In the genomic region with DNA sequence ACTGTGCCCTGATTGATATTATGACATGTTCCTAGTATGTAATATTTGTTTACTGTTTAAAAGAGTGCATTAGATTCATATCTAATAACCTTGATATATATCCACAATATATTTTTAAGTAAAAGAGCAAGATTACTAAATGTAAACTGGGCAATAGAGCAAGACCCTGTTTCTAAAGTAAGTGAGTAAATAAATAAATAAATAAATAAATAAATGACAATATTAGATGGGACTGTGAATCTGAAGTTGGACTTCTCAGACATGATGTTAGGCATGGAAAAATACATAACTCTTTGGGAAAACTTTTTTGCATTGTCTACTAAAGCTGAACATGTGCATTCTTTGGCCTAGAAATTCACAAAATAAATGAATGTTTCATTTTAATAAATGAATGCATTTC, we compare ENCODE assay signal across 39 cellular contexts.
"Had no signal": no experiment of that assay in that cellular context is flagged by ENCODE, and none has a peak within 500 bp of the region (broad histone marks: within the 10 kb centered on the region; RNA-seq: fewer than 3 reads in every experiment).

No MANE protein-coding gene starts in this region.

- H3K27ac Mint-ChIP-seq: activated naive CD4-positive, alpha-beta T cell treated with anti-CD3 and anti-CD28 coated beads for 36 hours; activated naive CD4-positive, alpha-beta T cell treated with anti-CD3 and anti-CD28 coated beads, Interleukin-2, amount 10 ng/mL, durations not matched to agents 7 days and 5 days; activated naive CD4-positive, alpha-beta T cell treated with anti-CD3 and anti-CD28 coated beads, Interleukin-2, amount 50 U/mL, for 24 hours; activated naive CD4-positive, alpha-beta T cell treated with anti-CD3 and anti-CD28 coated beads, Interleukin-2, amount 50 U/mL, for 72 hours; activated naive CD8-positive, alpha-beta T cell; activated naive CD8-positive, alpha-beta T cell treated with anti-CD3 and anti-CD28 coated beads for 36 hours; activated naive CD8-positive, alpha-beta T cell treated with anti-CD3 and anti-CD28 coated beads, Interleukin-2, amount 10 ng/mL, durations not matched to agents 7 days and 5 days; activated naive CD8-positive, alpha-beta T cell treated with anti-CD3 and anti-CD28 coated beads, Interleukin-2, amount 50 U/mL, for 24 hours; activated T-cell treated with anti-CD3 and anti-CD28 coated beads, Interleukin-2, amount 50 U/mL, for 24 hours; activated T-cell treated with anti-CD3 and anti-CD28 coated beads, Interleukin-2, amount 50 U/mL, for 72 hours; activated T-helper 1 cell treated with anti-CD3 and anti-CD28 coated beads, Interleukin-12 subunit alpha, Interleukin-12 subunit beta, Interleukin-2, Interleukin-4 antibody, amounts not matched to agents 30 ng/mL and 10 ng/mL and 1 ng/mL, durations not matched to agents 14 hours and 24 hours and 36 hours; activated T-helper 17 cell treated with anti-CD3 and anti-CD28 coated beads, Interleukin-2, amount 50 U/mL, for 72 hours; activated T-helper 2 cell treated with anti-CD3 and anti-CD28 coated beads, Interferon-gamma antibody, Interleukin-2, Interleukin-4, amounts not matched to agents 10 μg/mL and 5 μg/mL and 100 μg/mL, durations not matched to agents 14 hours and 24 hours and 36 hours; brain had no signal

- H3K4me3 ChIP-seq: adrenal gland, ascending aorta, body of pancreas, breast epithelium, cardiac muscle cell had no signal

- H3K9me3 ChIP-seq: adrenal gland, ascending aorta, body of pancreas, breast epithelium had no signal

- H3K36me3 Mint-ChIP-seq: activated naive CD4-positive, alpha-beta T cell treated with anti-CD3 and anti-CD28 coated beads, Interleukin-2, amount 10 ng/mL, durations not matched to agents 7 days and 5 days; activated naive CD4-positive, alpha-beta T cell treated with anti-CD3 and anti-CD28 coated beads, Interleukin-2, amount 50 U/mL, for 24 hours; activated naive CD4-positive, alpha-beta T cell treated with anti-CD3 and anti-CD28 coated beads, Interleukin-2, amount 50 U/mL, for 72 hours; activated naive CD8-positive, alpha-beta T cell; activated naive CD8-positive, alpha-beta T cell treated with anti-CD3 and anti-CD28 coated beads for 36 hours; activated naive CD8-positive, alpha-beta T cell treated with anti-CD3 and anti-CD28 coated beads, Interleukin-2, amount 10 ng/mL, durations not matched to agents 7 days and 5 days; brain had no signal

- DNase-seq: activated effector memory CD4-positive, alpha-beta T cell treated with anti-CD3 and anti-CD28 coated beads, Interleukin-2, amount 50 U/mL, for 16 hours; activated effector memory CD4-positive, alpha-beta T cell treated with Interleukin-2 at 50 U/mL for 16 hours; activated gamma-delta T cell; activated gamma-delta T cell treated with Interleukin-2 at 50 U/mL for 16 hours; activated naive CD4-positive, alpha-beta T cell; activated naive CD4-positive, alpha-beta T cell treated with anti-CD3 and anti-CD28 coated beads for 36 hours; activated naive CD4-positive, alpha-beta T cell treated with anti-CD3 and anti-CD28 coated beads, Interleukin-2, amount 10 ng/mL, durations not matched to agents 7 days and 5 days; activated naive CD4-positive, alpha-beta T cell treated with anti-CD3 and anti-CD28 coated beads, Interleukin-2, amount 50 U/mL, for 16 hours; activated naive CD4-positive, alpha-beta T cell treated with Interleukin-2 at 50 U/mL for 16 hours; activated naive CD8-positive, alpha-beta T cell treated with anti-CD3 and anti-CD28 coated beads for 36 hours; activated naive CD8-positive, alpha-beta T cell treated with anti-CD3 and anti-CD28 coated beads, Interleukin-2, amount 10 ng/mL, durations not matched to agents 7 days and 5 days; activated naive CD8-positive, alpha-beta T cell treated with anti-CD3 and anti-CD28 coated beads, Interleukin-2, amount 50 U/mL, for 24 hours; activated T-cell treated with anti-CD3 and anti-CD28 coated beads, Interleukin-2, amount 50 U/mL, for 1 hour; activated T-cell treated with anti-CD3 and anti-CD28 coated beads, Interleukin-2, amount 50 U/mL, for 24 hours; activated T-cell treated with anti-CD3 and anti-CD28 coated beads, Interleukin-2, amount 50 U/mL, for 48 hours; activated T-cell treated with anti-CD3 and anti-CD28 coated beads, Interleukin-2, amount 50 U/mL, for 72 hours; adrenal gland; amniotic stem cell; amygdala; anterior cingulate cortex; aorta; body of pancreas; brain microvascular endothelial cell; caudate nucleus; central memory CD4-positive, alpha-beta T cell; cerebellar nuclear complex had no signal

- H3K9me3 Mint-ChIP-seq: activated naive CD4-positive, alpha-beta T cell treated with anti-CD3 and anti-CD28 coated beads for 36 hours; activated naive CD4-positive, alpha-beta T cell treated with anti-CD3 and anti-CD28 coated beads, Interleukin-2, amount 10 ng/mL, durations not matched to agents 7 days and 5 days; activated naive CD4-positive, alpha-beta T cell treated with anti-CD3 and anti-CD28 coated beads, Interleukin-2, amount 50 U/mL, for 24 hours; activated T-helper 1 cell treated with anti-CD3 and anti-CD28 coated beads, Interleukin-12 subunit alpha, Interleukin-12 subunit beta, Interleukin-2, Interleukin-4 antibody, amounts not matched to agents 30 ng/mL and 10 ng/mL and 1 ng/mL, durations not matched to agents 14 hours and 24 hours and 36 hours had no signal

- H3K36me3 ChIP-seq: adrenal gland, ascending aorta, brain microvascular endothelial cell, breast epithelium, cardiac muscle cell had no signal

- H3K4me1 ChIP-seq: adrenal gland, ascending aorta, body of pancreas, breast epithelium had no signal

- H3K4me3 Mint-ChIP-seq: activated naive CD4-positive, alpha-beta T cell treated with anti-CD3 and anti-CD28 coated beads for 36 hours; activated naive CD4-positive, alpha-beta T cell treated with anti-CD3 and anti-CD28 coated beads, Interleukin-2, amount 10 ng/mL, durations not matched to agents 7 days and 5 days; activated naive CD4-positive, alpha-beta T cell treated with anti-CD3 and anti-CD28 coated beads, Interleukin-2, amount 50 U/mL, for 24 hours; activated naive CD8-positive, alpha-beta T cell; activated naive CD8-positive, alpha-beta T cell treated with anti-CD3 and anti-CD28 coated beads for 36 hours; activated naive CD8-positive, alpha-beta T cell treated with anti-CD3 and anti-CD28 coated beads, Interleukin-2, amount 10 ng/mL, durations not matched to agents 7 days and 5 days; activated naive CD8-positive, alpha-beta T cell treated with anti-CD3 and anti-CD28 coated beads, Interleukin-2, amount 50 U/mL, for 24 hours; activated T-cell treated with anti-CD3 and anti-CD28 coated beads, Interleukin-2, amount 50 U/mL, for 24 hours; activated T-cell treated with anti-CD3 and anti-CD28 coated beads, Interleukin-2, amount 50 U/mL, for 72 hours; activated T-helper 1 cell treated with anti-CD3 and anti-CD28 coated beads, Interleukin-12 subunit alpha, Interleukin-12 subunit beta, Interleukin-2, Interleukin-4 antibody, amounts not matched to agents 30 ng/mL and 10 ng/mL and 1 ng/mL, durations not matched to agents 14 hours and 24 hours and 36 hours; activated T-helper 17 cell treated with anti-CD3 and anti-CD28 coated beads, Interleukin-2, amount 50 U/mL, for 72 hours; brain; central memory CD8-positive, alpha-beta T cell had no signal

- FAIRE-seq: astrocyte, bronchial epithelial cell had no signal

- ATAC-seq: activated naive CD4-positive, alpha-beta T cell treated with anti-CD3 and anti-CD28 coated beads, Interleukin-2, amount 50 U/mL, for 72 hours; activated naive CD8-positive, alpha-beta T cell treated with anti-CD3 and anti-CD28 coated beads, Interleukin-2, amount 50 U/mL, for 24 hours; activated T-cell treated with anti-CD3 and anti-CD28 coated beads, Interleukin-2, amount 50 U/mL, for 72 hours; activated T-helper 17 cell treated with anti-CD3 and anti-CD28 coated beads, Interleukin-2, amount 50 U/mL, for 72 hours; body of pancreas had no signal

- H3K4me1 Mint-ChIP-seq: activated naive CD4-positive, alpha-beta T cell treated with anti-CD3 and anti-CD28 coated beads, Interleukin-2, amount 10 ng/mL, durations not matched to agents 7 days and 5 days; activated naive CD4-positive, alpha-beta T cell treated with anti-CD3 and anti-CD28 coated beads, Interleukin-2, amount 50 U/mL, for 24 hours; activated naive CD8-positive, alpha-beta T cell treated with anti-CD3 and anti-CD28 coated beads for 36 hours; activated naive CD8-positive, alpha-beta T cell treated with anti-CD3 and anti-CD28 coated beads, Interleukin-2, amount 10 ng/mL, durations not matched to agents 7 days and 5 days; activated naive CD8-positive, alpha-beta T cell treated with anti-CD3 and anti-CD28 coated beads, Interleukin-2, amount 50 U/mL, for 24 hours; activated T-helper 17 cell treated with anti-CD3 and anti-CD28 coated beads, Interleukin-2, amount 50 U/mL, for 72 hours; central memory CD8-positive, alpha-beta T cell had no signal

- H3K27me3 Mint-ChIP-seq: activated naive CD4-positive, alpha-beta T cell treated with anti-CD3 and anti-CD28 coated beads, Interleukin-2, amount 10 ng/mL, durations not matched to agents 7 days and 5 days; activated naive CD4-positive, alpha-beta T cell treated with anti-CD3 and anti-CD28 coated beads, Interleukin-2, amount 50 U/mL, for 24 hours; activated naive CD8-positive, alpha-beta T cell; activated naive CD8-positive, alpha-beta T cell treated with anti-CD3 and anti-CD28 coated beads for 36 hours; activated naive CD8-positive, alpha-beta T cell treated with anti-CD3 and anti-CD28 coated beads, Interleukin-2, amount 10 ng/mL, durations not matched to agents 7 days and 5 days; activated naive CD8-positive, alpha-beta T cell treated with anti-CD3 and anti-CD28 coated beads, Interleukin-2, amount 50 U/mL, for 24 hours; activated T-cell treated with anti-CD3 and anti-CD28 coated beads, Interleukin-2, amount 50 U/mL, for 24 hours; activated T-helper 17 cell treated with anti-CD3 and anti-CD28 coated beads, Interleukin-2, amount 50 U/mL, for 72 hours; central memory CD8-positive, alpha-beta T cell had no signal

- H3K27ac ChIP-seq: adrenal gland, ascending aorta, body of pancreas, brain microvascular endothelial cell, breast epithelium, cardiac muscle cell had no signal
